In genomic region chr20:63534831-63535651, GRCh38 we compare ENCODE assay signal across 11 cellular contexts. TPM values are rescaled to one million over a fixed set of nuclear protein-coding genes. Genes with fewer than 3 reads are reported as not detected.
A peak's percentile ranks its signal among the peaks of the same experiment; 100 is the strongest.
DNase-seq lines count a peak whose midpoint lies in the region; ATAC-seq and TF ChIP-seq lines count a peak whose summit lies in the region.
"Had no signal": no experiment of that assay in that cellular context is flagged by ENCODE, and none has a peak within 500 bp of the region (broad histone marks: within the 10 kb centered on the region; RNA-seq: fewer than 3 reads in every experiment).

No MANE protein-coding gene starts in this region.

- peak; percentile 80 for DNase-seq in HPDE6-E6E7 (ENCODE audit: extremely low spot score)
- peak; percentile 20 for DNase-seq in WTC11 (ENCODE audit: low spot score)
- no peak for DNase-seq in gastrocnemius medialis
- DNase-seq in H4 (ENCODE audit: low spot score): no peak
- DNase-seq: cerebellar nuclear complex, NCI-H226 had no signal

- ATAC-seq in WTC11: no peak
- no peak for ATAC-seq in gastrocnemius medialis
- ATAC-seq in HG03095 (IDR thresholded peaks at IDR 0.05; ENCODE audit: unreplicated experiment): no peak
- ATAC-seq: SK-N-SH treated with all-trans-retinoic acid at 6 μM for 48 hours had no signal

- intact Hi-C loops in gastrocnemius medialis (cut with DNase I; ENCODE audit: low total_unique reads): loop anchor here (5.0 kb wide), 1 partner anchor 77 kb away; no protein-coding TSS in a partner anchor

- no peak for TF ChIP-seq POLR2A in gastrocnemius medialis (IDR thresholded peaks at IDR 0.05)

- H3K4me3 ChIP-seq in mucosa of rectum (ENCODE audit: low read length in 2 of 2): peak overlapping the region; percentile 52 to 54
- H3K4me3 ChIP-seq in gastrocnemius medialis: no peak overlapping the region

- H3K36me3 ChIP-seq in mucosa of rectum (ENCODE audit: control insufficient read depth in 2 of 2, insufficient read depth in 2 of 2, low read length in 2 of 2) (peaks cover 3% of the 10 kb centered on the region in 2 donors), gastrocnemius medialis (no peaks in the 10 kb centered on the region)

- POLR2A ChIA-PET in WTC11 (lab: Charles Lee): interaction anchor here (1.5 kb wide), 1 partner anchor 14 kb away, joined by 5 read pairs; the partner anchor contains the start of gene PPDPF

- in situ Hi-C loops in gastrocnemius medialis (cut with MboI; ENCODE audit: low sequenced_read_pairs in 4 of 4): loop anchor here in 1 of 4 donors (25.0 kb wide), 1 partner anchor 102 kb away; the partner anchor contains the start of gene GMEB2

- H3K27me3 ChIP-seq in mucosa of rectum (ENCODE audit: control insufficient read depth in 2 of 2, insufficient read depth in 2 of 2, low read length in 2 of 2) (no peaks in the 10 kb centered on the region), gastrocnemius medialis (peaks cover 32 to 51% (median 45%) of the 10 kb centered on the region in 3 donors)

- H3K36me3 Mint-ChIP-seq in WTC11: no peaks in the 10 kb centered on the region

- TF ChIP-seq CTCF in WTC11 (IDR thresholded peaks at IDR 0.05): no peak
- no peak for TF ChIP-seq CTCF in gastrocnemius medialis (IDR thresholded peaks at IDR 0.05 in 4 of 5, conservative IDR thresholded peaks at IDR 0.05 in 1 of 5)

- CTCF ChIA-PET in WTC11 (lab: Charles Lee): interaction anchor here (1.0 to 5.0 kb wide), 9 partner anchors 12 to 446 kb away, joined by 3 to 81 read pairs (median 5); partner anchors contain the start of genes PPDPF, PRPF6 and SRMS

- peak overlapping the region; percentile 47 to 76 for H3K9ac ChIP-seq in mucosa of rectum (ENCODE audit: low read depth in 1 of 2, low read length in 2 of 2)

- H3K4me1 ChIP-seq in mucosa of rectum (ENCODE audit: control insufficient read depth in 2 of 2, insufficient read depth in 2 of 2, low read length in 2 of 2) (peaks cover 36 to 52% of the 10 kb centered on the region in 2 donors), gastrocnemius medialis (peaks cover 0 to 4% of the 10 kb centered on the region in 2 donors)

- peak overlapping the region; percentile 91 to 96 for H3K27ac ChIP-seq in mucosa of rectum (ENCODE audit: low read depth in 2 of 2, low read length in 2 of 2)
- H3K27ac ChIP-seq in gastrocnemius medialis: no peak overlapping the region

- H3K9me3 ChIP-seq in mucosa of rectum (ENCODE audit: control insufficient read depth in 2 of 2, low read length in 2 of 2) (no peaks in the 10 kb centered on the region), gastrocnemius medialis (no peaks in the 10 kb centered on the region)

- H3K9me3 Mint-ChIP-seq in WTC11: no peaks in the 10 kb centered on the region

- 0 out of 2 replicates have a peak overlapping the region, but pooled peaks have one; percentile 32 for H3K27ac Mint-ChIP-seq in WTC11

- no peaks in the 10 kb centered on the region for H3K27me3 Mint-ChIP-seq in WTC11 (ENCODE audit: low read depth)

- H3K4me3 Mint-ChIP-seq in WTC11: no peak overlapping the region

- H3K4me1 Mint-ChIP-seq in WTC11: 0 out of 2 replicates have a peak, but pooled peaks cover 2% of the 10 kb centered on the region

TF ChIP-seq in WTC11, 78 proteins besides CTCF, POLR2A, EP300 and RAD21:
- no peak for TF ChIP-seq TEAD4 (CRISPR knock-in tag; IDR thresholded peaks at IDR 0.05)
- 0 out of 2 replicates have a peak, but pooled peaks have one; percentile 14 for TF ChIP-seq PRDM15 (CRISPR knock-in tag; IDR thresholded peaks at IDR 0.05)
- 0 out of 2 replicates have a peak, but pooled peaks have one; percentile 19 for TF ChIP-seq MAX (CRISPR knock-in tag; IDR thresholded peaks at IDR 0.05)
- no peak for TF ChIP-seq FOXK1 (CRISPR knock-in tag; IDR thresholded peaks at IDR 0.05)

RNA-seq across cellular contexts. Expression of gene PTK6, which starts 2.1 kb away (rescaled TPM):
- total RNA-seq in WTC11 (2021) (0.22 to 0.53 TPM (median 0.32 TPM) in 3 replicates), gastrocnemius medialis (under 1 TPM in 1 of 4 donors, not detected in 3; 0.36 TPM)
- total RNA-seq in H4 (2014; rRNA removed; shearing (Covaris generic)): not detected in 2 replicates

RNA-seq across cellular contexts. Expression of gene SRMS, which starts 12.5 kb away (rescaled TPM):
- 0.21 to 0.46 TPM (median 0.26 TPM) in 3 replicates for total RNA-seq in WTC11 (2021)
- total RNA-seq in gastrocnemius medialis: not detected
- total RNA-seq in H4 (2014; rRNA removed; shearing (Covaris generic)): not detected in 2 replicates
- total RNA-seq: G401, osteocyte had no signal

RNA-seq across cellular contexts. Expression of gene PPDPF, which starts 14.5 kb away (rescaled TPM):
- total RNA-seq in WTC11 (2021): 170 to 210 TPM (median 205 TPM) in 3 replicates
- total RNA-seq in gastrocnemius medialis: 100 to 1,000 TPM in 1 of 4 donors, 10 to 100 TPM in 3; 50.2 to 207 (median 76.1) TPM
- 93.2 and 126 TPM in 2 replicates for total RNA-seq in H4 (2014; rRNA removed; shearing (Covaris generic))

RNA-seq across cellular contexts. Expression of gene FNDC11, which starts 18.9 kb away (rescaled TPM):
- 3.4 to 3.8 TPM (median 3.6 TPM) in 3 replicates for total RNA-seq in WTC11 (2021)
- total RNA-seq in gastrocnemius medialis: under 1 TPM in 1 of 4 donors, not detected in 3; 0.13 TPM
- not detected in 2 replicates for total RNA-seq in H4 (2014; rRNA removed; shearing (Covaris generic))

RNA-seq across cellular contexts. Expression of gene EEF1A2, which starts 36.2 kb away (rescaled TPM):
- 26.0 to 35.7 TPM (median 34.9 TPM) in 3 replicates for total RNA-seq in WTC11 (2021)
- 1,000 to 10,000 TPM; 1,736 to 2,603 (median 2,395) TPM for total RNA-seq in gastrocnemius medialis
- total RNA-seq in H4 (2014; rRNA removed; shearing (Covaris generic)): 181 and 233 TPM in 2 replicates

Comparison
In these comparisons a context has a peak if more than half of its experiments do, and no peak if none do; other contexts are left out.
1. DNase-seq: peak in HPDE6-E6E7 (single experiment) and WTC11 (single experiment); none in gastrocnemius medialis (0 of 2) and H4 (single experiment).
2. H3K27ac ChIP-seq: peak in mucosa of rectum (2 of 2); none in gastrocnemius medialis (0 of 4).
3. H3K4me3 ChIP-seq: peak in mucosa of rectum (2 of 2); none in gastrocnemius medialis (0 of 4).